11 cellular contexts compared by ENCODE assay signal in the genomic region with DNA sequence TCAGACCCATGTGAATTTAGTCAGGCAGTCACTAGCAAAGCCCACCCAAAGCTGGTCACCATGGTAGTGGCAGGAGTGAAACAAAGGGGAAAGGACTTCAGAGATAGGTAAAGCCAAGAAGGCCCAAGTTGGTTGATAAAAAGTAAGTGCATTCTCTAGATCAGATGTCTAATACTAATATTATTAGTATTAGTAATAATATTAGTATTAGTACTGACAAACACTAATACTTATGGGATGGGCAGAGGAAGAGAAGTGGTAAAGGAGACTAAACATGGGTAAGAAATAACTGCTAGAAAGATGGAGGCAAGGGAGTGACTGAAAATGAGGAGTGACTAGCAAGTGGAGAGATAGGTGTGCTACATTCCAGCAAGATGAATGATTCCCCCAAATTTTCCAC. TPM values are rescaled to one million over a fixed set of nuclear protein-coding genes. Genes with fewer than 3 reads are reported as not detected.
"Had no signal": no experiment of that assay in that cellular context is flagged by ENCODE, and none has a peak within 500 bp of the region (broad histone marks: within the 10 kb centered on the region; RNA-seq: fewer than 3 reads in every experiment).

No MANE protein-coding gene starts in this region.

- H2AFZ ChIP-seq: GM23248, GM23338 had no signal

- H3K4me3 ChIP-seq: GM23248, GM23338, HAP-1 had no signal

- FAIRE-seq: H1, H54 had no signal

- DNase-seq: GM23248, GOT3, H7, H9, HCEC 1CT, HFFc6 had no signal

- H3K4me1 ChIP-seq: HAP-1 had no signal

- H3K27ac ChIP-seq: GM23248 had no signal

- H3K9me3 ChIP-seq: HAP-1 had no signal

- H3K36me3 ChIP-seq: HAP-1 had no signal

- H3K4me2 ChIP-seq: GM23338 had no signal

- H3K9ac ChIP-seq: GM23248 had no signal

- ATAC-seq: GM23338, HCT116 had no signal

RNA-seq across cellular contexts. Expression of gene PHYHIPL, which starts 46.6 kb away (rescaled TPM):
- total RNA-seq: GM23248, H7, HFFc6 had no signal
- polyA plus RNA-seq: GM23248 had no signal
